Comparison of ENCODE assay signal across 8 cellular contexts in the genomic region with DNA sequence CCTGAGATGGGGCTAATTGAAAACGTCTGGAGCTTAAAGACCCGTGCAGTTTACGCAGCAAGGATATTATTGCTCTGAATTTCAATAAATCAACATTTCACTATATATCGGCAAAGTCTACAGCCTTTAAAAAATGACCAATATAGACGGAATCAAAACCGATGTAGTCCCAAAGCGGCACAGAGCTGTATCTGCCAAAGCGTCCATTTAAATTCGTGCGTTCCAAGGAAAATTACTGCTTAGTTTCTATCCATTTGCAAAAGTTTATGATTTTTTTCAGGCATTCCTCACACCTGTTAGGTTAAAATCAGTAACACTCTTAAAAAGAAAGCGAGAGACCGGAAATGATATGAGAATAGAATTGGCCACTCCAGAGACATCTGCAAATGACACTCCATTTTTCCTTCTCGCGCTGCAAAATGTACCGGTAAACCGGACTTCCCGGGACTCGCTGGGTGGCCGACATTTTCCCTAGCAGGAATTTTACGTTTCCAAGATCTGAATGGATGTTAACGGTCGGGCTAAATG. TPM values are rescaled to one million over a fixed set of nuclear protein-coding genes. Genes with fewer than 3 reads are reported as not detected.
DNase-seq lines count a peak whose midpoint lies in the region; ATAC-seq and TF ChIP-seq lines count a peak whose summit lies in the region.

No MANE protein-coding gene starts in this region.

- TF ChIP-seq CTCF in Panc1 (IDR thresholded peaks at IDR 0.05) (no peak), nephron (IDR thresholded peaks at IDR 0.05; ENCODE audit: unreplicated experiment in 3 of 3) (no peak)

- intact Hi-C loops in Panc1 (cut with micrococcal nuclease; ENCODE audit: unreplicated experiment), result no loop called here

- H3K36me3 ChIP-seq in Panc1 (ENCODE audit: control insufficient read depth, insufficient read depth, low read length), result peaks cover 39% of the 10 kb centered on the region

- peak overlapping the region; percentile 98 to 100 (median 99) for H3K27ac Mint-ChIP-seq in nephron

- peaks cover 40% of the 10 kb centered on the region for H3K36me3 Mint-ChIP-seq in nephron (ENCODE audit: low read depth)

- DNase-seq in Panc1 (ENCODE audit: low read depth, low spot score), result no peak
- no peak for DNase-seq in epithelial cell of prostate (ENCODE audit: low read depth, low spot score)
- no peak for DNase-seq in middle frontal gyrus (ENCODE audit: extremely low spot score, low spot score)
- no peak for DNase-seq in AG08395 (ENCODE audit: low spot score)
- DNase-seq in OCI-M2 (lab: John Stamatoyannopoulos, UW; ENCODE audit: unreplicated experiment), result no peak

- BruUV-seq in Panc1 (replicated peaks; lab: Mats Ljungman, UMichigan), result TSS peak; percentile 99

- H3K27ac ChIP-seq in Panc1 (ENCODE audit: low read length) (peak overlapping the region; percentile 100), epithelial cell of prostate (peak overlapping the region; percentile 97)

- POLR2A ChIA-PET in Panc1 (lab: Charles Lee), result interaction anchor here (1.3 to 2.0 kb wide), 2 partner anchors 13 to 212 kb away, joined by 4 to 10 read pairs; a partner anchor contains a TSS

- no peaks in the 10 kb centered on the region for H3K9me3 ChIP-seq in Panc1 (ENCODE audit: control insufficient read depth, insufficient read depth, low read depth, low read length)

- H3K4me1 ChIP-seq in Panc1 (ENCODE audit: control insufficient read depth, insufficient read depth, low read length), result peaks cover 28% of the 10 kb centered on the region

- in situ Hi-C loops in Panc1 (cut with HindIII; ENCODE audit: low pct_unique_long_range_greater_than_20kb, low sequenced_read_pairs), result no loop called here

- no peaks in the 10 kb centered on the region for H3K9me3 Mint-ChIP-seq in nephron

- peaks cover 26% of the 10 kb centered on the region for H3K4me1 Mint-ChIP-seq in nephron

- peak overlapping the region; percentile 96 to 97 for H3K4me3 ChIP-seq in Panc1 (ENCODE audit: low read depth in 2 of 2, low read length in 2 of 2)

- peak overlapping the region; percentile 95 to 98 (median 98) for H3K4me3 Mint-ChIP-seq in nephron

- CTCF ChIA-PET in Panc1 (lab: Charles Lee), result no interaction called here

- H3K27me3 ChIP-seq in Panc1 (ENCODE audit: control insufficient read depth, insufficient read depth, low read length), result no peaks in the 10 kb centered on the region

- H3K27me3 Mint-ChIP-seq in nephron (ENCODE audit: low read depth), result no peaks in the 10 kb centered on the region

- ATAC-seq in GM18498 (IDR thresholded peaks at IDR 0.05; ENCODE audit: unreplicated experiment) (peak; percentile 27), HG02759 (IDR thresholded peaks at IDR 0.05; ENCODE audit: unreplicated experiment) (peak; percentile 20), Panc1 (peak; percentile 25)

RNA-seq across cellular contexts. Expression of a gene that starts 0.8 kb away (rescaled TPM):
- 219 TPM for total RNA-seq in Panc1 (2021; ENCODE audit: unreplicated experiment)
- polyA plus RNA-seq in Panc1 (2012; ENCODE audit: insufficient read length), result 126 TPM

RNA-seq across cellular contexts. Expression of a gene that starts 23.7 kb away (rescaled TPM):
- total RNA-seq in Panc1 (2021; ENCODE audit: unreplicated experiment), result 70.7 TPM
- polyA plus RNA-seq in Panc1 (2012; ENCODE audit: insufficient read length), result 28.4 TPM

RNA-seq across cellular contexts. Expression of a gene that starts 59.9 kb away (rescaled TPM):
- not detected for total RNA-seq in Panc1 (2021; ENCODE audit: unreplicated experiment)
- not detected for polyA plus RNA-seq in Panc1 (2012; ENCODE audit: insufficient read length)
